ENCODE assay signal across 9 cellular contexts in the genomic region with DNA sequence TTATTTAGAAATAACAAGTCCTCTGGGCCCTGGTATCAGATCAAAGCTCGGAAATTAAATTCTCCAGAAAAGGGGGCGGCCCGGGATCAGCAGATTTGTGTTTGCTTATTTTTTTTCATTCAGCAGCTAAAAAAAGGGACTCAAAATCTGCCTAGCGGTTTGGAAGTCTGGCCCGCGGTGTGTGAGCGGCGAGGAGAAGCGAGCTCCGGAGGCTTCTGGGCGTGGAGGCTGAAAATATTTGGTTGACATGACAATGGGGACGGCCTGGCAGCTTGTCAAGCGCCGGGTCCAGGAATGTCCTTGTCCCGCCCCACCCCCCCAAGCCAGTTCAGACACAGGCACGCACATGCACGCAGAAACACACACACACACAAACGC. TPM values are rescaled to one million over a fixed set of nuclear protein-coding genes. Genes with fewer than 3 reads are reported as not detected.
DNase-seq lines count a peak whose midpoint lies in the region; ATAC-seq and TF ChIP-seq lines count a peak whose summit lies in the region.
"Had no signal": no experiment of that assay in that cellular context is flagged by ENCODE, and none has a peak within 500 bp of the region (broad histone marks: within the 10 kb centered on the region; RNA-seq: fewer than 3 reads in every experiment).

No MANE protein-coding gene starts in this region.

- TF ChIP-seq POLR2A in stomach (IDR thresholded peaks at IDR 0.05): no peak

- DNase-seq in GM04503 (ENCODE audit: low read depth) (peak; percentile 8), ascending aorta (ENCODE audit: low spot score in 2 of 2) (no peak), right cardiac atrium (peak; percentile 83 to 93 (median 93)), stomach (no peak), DMS153 (lab: John Stamatoyannopoulos, UW) (no peak), hippocampal formation (lab: John Stamatoyannopoulos, UW) (no peak)
- no peak for DNase-seq in stimulated activated naive CD8-positive, alpha-beta T cell treated with anti-CD3 and anti-CD28 coated beads, Interleukin-15, amount 100 ng/mL, for 72 hours
- DNase-seq: Karpas-422 had no signal

- H3K27me3 Mint-ChIP-seq in stimulated activated naive CD8-positive, alpha-beta T cell treated with anti-CD3 and anti-CD28 coated beads, Interleukin-15, amount 100 ng/mL, for 72 hours: no peaks in the 10 kb centered on the region

- H3K9me3 ChIP-seq in ascending aorta (no peaks in the 10 kb centered on the region), right cardiac atrium (ENCODE audit: control insufficient read depth, low read length) (no peaks in the 10 kb centered on the region), stomach (no peaks in the 10 kb centered on the region)

- 14% methylated on average over 18 of the region's 18 CpGs for WGBS in right cardiac atrium
- 15 to 29% (median 24%) methylated on average over 17 to 18 of the region's 18 CpGs for WGBS in stomach, 5 donors

- no peaks in the 10 kb centered on the region for H3K36me3 ChIP-seq in ascending aorta
- no peaks in the 10 kb centered on the region for H3K36me3 ChIP-seq in stomach

- H3K27me3 ChIP-seq in ascending aorta (no peaks in the 10 kb centered on the region), right cardiac atrium (ENCODE audit: control insufficient read depth, insufficient read depth) (no peaks in the 10 kb centered on the region), stomach (peaks cover 0 to 33% (median 9%) of the 10 kb centered on the region in 3 donors)

- no peak overlapping the region for H3K4me3 Mint-ChIP-seq in stimulated activated naive CD8-positive, alpha-beta T cell treated with anti-CD3 and anti-CD28 coated beads, Interleukin-15, amount 100 ng/mL, for 72 hours

- TF ChIP-seq EP300 in stomach (IDR thresholded peaks at IDR 0.05): no peak

- peak; percentile 82 for ATAC-seq in right cardiac atrium
- no peak for ATAC-seq in HG03571 (IDR thresholded peaks at IDR 0.05; ENCODE audit: unreplicated experiment)
- no peak for ATAC-seq in stimulated activated naive CD8-positive, alpha-beta T cell treated with anti-CD3 and anti-CD28 coated beads, Interleukin-15, amount 100 ng/mL, for 72 hours

- no peak overlapping the region for H3K27ac Mint-ChIP-seq in stimulated activated naive CD8-positive, alpha-beta T cell treated with anti-CD3 and anti-CD28 coated beads, Interleukin-15, amount 100 ng/mL, for 72 hours

- no peak for TF ChIP-seq CTCF in ascending aorta (IDR thresholded peaks at IDR 0.05)
- TF ChIP-seq CTCF in stomach (IDR thresholded peaks at IDR 0.05): no peak

- H3K4me1 ChIP-seq in ascending aorta (peaks cover 10 to 13% of the 10 kb centered on the region in 2 donors), right cardiac atrium (ENCODE audit: control insufficient read depth, insufficient read depth, low read length) (no peaks in the 10 kb centered on the region), stomach (peaks cover 21 to 40% (median 39%) of the 10 kb centered on the region in 4 donors)

- intact Hi-C loops in ascending aorta (cut with DNase I): loop anchor here (2.0 to 5.0 kb wide), 2 partner anchors 179 to 271 kb away; no protein-coding TSS in a partner anchor
- intact Hi-C loops in right cardiac atrium (cut with DNase I): loop anchor here (2.0 to 10.0 kb wide), 3 partner anchors 181 to 301 kb away; partner anchors contain the start of gene PDGFA (in 3 of the 4)
- intact Hi-C loops in stomach (cut with DNase I; ENCODE audit: low total_unique reads): loop anchor here (10.0 kb wide), 1 partner anchor 181 kb away; the partner anchor contains the start of gene PDGFA

- H3K4me3 ChIP-seq in ascending aorta: peak overlapping the region; percentile 45 to 64
- H3K4me3 ChIP-seq in right cardiac atrium (ENCODE audit: low read length): peak overlapping the region; percentile 45
- H3K4me3 ChIP-seq in stomach: peak overlapping the region in 3 of 4 donors; percentile 34 to 44 (median 43)

- peak overlapping the region; percentile 15 to 40 for H3K27ac ChIP-seq in ascending aorta
- peak overlapping the region; percentile 65 for H3K27ac ChIP-seq in right cardiac atrium (ENCODE audit: low read length)
- peak overlapping the region; percentile 49 to 85 (median 80) for H3K27ac ChIP-seq in stomach

- peaks cover 12 to 15% of the 10 kb centered on the region in 2 donors for H3K9me3 Mint-ChIP-seq in stimulated activated naive CD8-positive, alpha-beta T cell treated with anti-CD3 and anti-CD28 coated beads, Interleukin-15, amount 100 ng/mL, for 72 hours

- H3K4me1 Mint-ChIP-seq in stimulated activated naive CD8-positive, alpha-beta T cell treated with anti-CD3 and anti-CD28 coated beads, Interleukin-15, amount 100 ng/mL, for 72 hours: peaks cover 23% of the 10 kb centered on the region

RNA-seq across cellular contexts. Expression of gene FOXL3, which starts 43.4 kb away (rescaled TPM):
- total RNA-seq in ascending aorta (not detected), right cardiac atrium (not detected), stomach (not detected)
- polyA plus RNA-seq in right cardiac atrium (not detected), stomach (not detected)

Comparison
In these comparisons a context has a peak if more than half of its experiments do, and no peak if none do; other contexts are left out.
1. DNase-seq: peak in GM04503 (single experiment) and right cardiac atrium (3 of 3); none in ascending aorta (0 of 2), stomach (single experiment), DMS153 (single experiment), hippocampal formation (0 of 2) and stimulated activated naive CD8-positive, alpha-beta T cell treated with anti-CD3 and anti-CD28 coated beads, Interleukin-15, amount 100 ng/mL, for 72 hours (0 of 2).
2. H3K27ac ChIP-seq: peak in every context shown above with its lines; median percentile 80 in stomach; 65 in right cardiac atrium; 28 in ascending aorta.
3. ATAC-seq: peak in right cardiac atrium (2 of 2); none in HG03571 (single experiment) and stimulated activated naive CD8-positive, alpha-beta T cell treated with anti-CD3 and anti-CD28 coated beads, Interleukin-15, amount 100 ng/mL, for 72 hours (single experiment).
4. Peak in every context shown above with its lines, with median percentiles within 50 percentile points of each other: H3K4me3 ChIP-seq.